1 cellular context compared by ENCODE assay signal in genomic region chr1:158103275-158103674, GRCh38.
TF ChIP-seq lines count a peak whose summit lies in the region.

No MANE protein-coding gene starts in this region.

TF ChIP-seq in GM23338, 12 proteins besides CTCF, POLR2A, EP300 and RAD21:
- TF ChIP-seq ZNF462 (CRISPR knock-in tag; IDR thresholded peaks at IDR 0.05), result peak; percentile 59; the same call in 1 of the 2 replicates
- no peak for TF ChIP-seq JUNB (IDR thresholded peaks at IDR 0.05; ENCODE audit: unreplicated experiment)
- peak; percentile 41; the same call in 1 of the 2 replicates for TF ChIP-seq NANOG (IDR thresholded peaks at IDR 0.05; ENCODE audit: borderline replicate concordance)
